ENCODE assay signal across 10 cellular contexts in genomic region chr5:40428129-40428528, GRCh38.
DNase-seq lines count a peak whose midpoint lies in the region; ATAC-seq, FAIRE-seq and TF ChIP-seq lines count a peak whose summit lies in the region.
"Had no signal": no experiment of that assay in that cellular context is flagged by ENCODE, and none has a peak within 500 bp of the region (broad histone marks: within the 10 kb centered on the region; RNA-seq: fewer than 3 reads in every experiment).

No MANE protein-coding gene starts in this region.

- H3K36me3 Mint-ChIP-seq in astrocyte (ENCODE audit: low read depth, unreplicated experiment), result no peaks in the 10 kb centered on the region

- FAIRE-seq in astrocyte (lab: Jason Lieb, UNC), result no peak

- H4K20me1 ChIP-seq in astrocyte (ENCODE audit: insufficient read depth, low read length) (no peaks in the 10 kb centered on the region), MM.1S (ENCODE audit: insufficient read depth, low read length) (no peaks in the 10 kb centered on the region), Karpas-422 (ENCODE audit: insufficient read depth, low read depth, low read length) (no peaks in the 10 kb centered on the region)

- no peak overlapping the region for H3K9ac ChIP-seq in astrocyte (ENCODE audit: low read length)
- no peak overlapping the region for H3K9ac ChIP-seq in mesenchymal stem cell (ENCODE audit: low read length)
- no peak overlapping the region for H3K9ac ChIP-seq in MM.1S (ENCODE audit: low read length)
- H3K9ac ChIP-seq in Karpas-422 (ENCODE audit: low read length), result no peak overlapping the region

- H2BK12ac ChIP-seq in mesenchymal stem cell (ENCODE audit: low read length in 2 of 2), result no peak overlapping the region

- H3K27me3 ChIP-seq in astrocyte (ENCODE audit: insufficient read depth, low read length) (no peaks in the 10 kb centered on the region), mesenchymal stem cell (ENCODE audit: control insufficient read depth in 1 of 2, insufficient read depth in 1 of 2, low read length in 2 of 2) (no peaks in the 10 kb centered on the region), MM.1S (replicated peaks; ENCODE audit: insufficient read depth, low read length) (no peaks in the 10 kb centered on the region), Karpas-422 (ENCODE audit: low read length) (0 out of 2 replicates have a peak, but pooled peaks cover 2% of the 10 kb centered on the region)

- H3K36me3 ChIP-seq in astrocyte (ENCODE audit: insufficient read depth, low read length) (no peaks in the 10 kb centered on the region), mesenchymal stem cell (ENCODE audit: control insufficient read depth in 1 of 2, insufficient read depth in 2 of 2, low read depth in 1 of 2, low read length in 2 of 2) (no peaks in the 10 kb centered on the region), MM.1S (replicated peaks; ENCODE audit: insufficient read depth, low read length) (no peaks in the 10 kb centered on the region), Karpas-422 (ENCODE audit: insufficient read depth, low read length) (no peaks in the 10 kb centered on the region)

- H2AK5ac ChIP-seq in mesenchymal stem cell (ENCODE audit: low read length, severe bottlenecking), result no peak overlapping the region

- H4K91ac ChIP-seq in mesenchymal stem cell (ENCODE audit: low read length), result no peak overlapping the region

- TF ChIP-seq CTCF in astrocyte (IDR thresholded peaks at IDR 0.05; ENCODE audit: insufficient read depth, low read depth, low read length) (no peak), MM.1S (IDR thresholded peaks at IDR 0.05; ENCODE audit: low read length) (no peak)

- H3K9me3 ChIP-seq in astrocyte (ENCODE audit: insufficient read depth, low read depth, low read length), result peaks cover 1% of the 10 kb centered on the region
- peaks cover 2% of the 10 kb centered on the region for H3K9me3 ChIP-seq in mesenchymal stem cell (ENCODE audit: control insufficient read depth, low read length)
- no peaks in the 10 kb centered on the region for H3K9me3 ChIP-seq in MM.1S (replicated peaks; ENCODE audit: insufficient read depth, low read length)
- H3K9me3 ChIP-seq in Karpas-422 (ENCODE audit: low read length), result no peaks in the 10 kb centered on the region

- H3K4me3 ChIP-seq in astrocyte (ENCODE audit: insufficient read depth, low read depth, low read length) (no peak overlapping the region), mesenchymal stem cell (ENCODE audit: insufficient read depth in 1 of 2, low read depth in 1 of 2, low read length in 2 of 2) (no peak overlapping the region), MM.1S (ENCODE audit: low read length) (no peak overlapping the region), Karpas-422 (ENCODE audit: low read length) (no peak overlapping the region)

- ATAC-seq in HG03565 (IDR thresholded peaks at IDR 0.05; ENCODE audit: unreplicated experiment), result no peak
- ATAC-seq: HCT116 had no signal

- no peak overlapping the region for H2BK15ac ChIP-seq in mesenchymal stem cell (ENCODE audit: low read depth, poor library complexity, severe bottlenecking)

- H3K18ac ChIP-seq in mesenchymal stem cell (ENCODE audit: low read depth in 1 of 2, low read length in 2 of 2), result no peak overlapping the region

- 18% methylated on average over 1 of the region's 1 CpG for WGBS in mesenchymal stem cell

- H3K4me1 Mint-ChIP-seq in astrocyte (ENCODE audit: low read depth, unreplicated experiment), result peaks cover 11% of the 10 kb centered on the region

- no peaks in the 10 kb centered on the region for H3K27me3 Mint-ChIP-seq in astrocyte (ENCODE audit: low read depth, unreplicated experiment)

- no peak overlapping the region for H4K8ac ChIP-seq in mesenchymal stem cell (ENCODE audit: low read length)

- no peak overlapping the region for H3K4ac ChIP-seq in mesenchymal stem cell (ENCODE audit: low read depth in 1 of 2, low read length in 2 of 2)

- H3K14ac ChIP-seq in mesenchymal stem cell (ENCODE audit: low read length in 2 of 2), result no peak overlapping the region

- H2BK5ac ChIP-seq in mesenchymal stem cell (ENCODE audit: low read depth, low read length, poor library complexity, severe bottlenecking), result no peak overlapping the region

- H2BK120ac ChIP-seq in mesenchymal stem cell (ENCODE audit: low read depth, low read length), result no peak overlapping the region

- H3K23ac ChIP-seq in mesenchymal stem cell (ENCODE audit: low read length in 2 of 2), result no peak overlapping the region

- no peaks in the 10 kb centered on the region for H3K79me2 ChIP-seq in astrocyte (ENCODE audit: insufficient read depth, low read length)
- H3K79me2 ChIP-seq in MM.1S (ENCODE audit: low read length), result no peaks in the 10 kb centered on the region
- no peaks in the 10 kb centered on the region for H3K79me2 ChIP-seq in Karpas-422 (ENCODE audit: low read length)

- H3K4me2 ChIP-seq in astrocyte (ENCODE audit: low read length) (no peak overlapping the region), mesenchymal stem cell (ENCODE audit: low read length, poor library complexity, severe bottlenecking) (no peak overlapping the region), MM.1S (ENCODE audit: low read depth, low read length) (no peak overlapping the region), Karpas-422 (ENCODE audit: low read depth, low read length, poor library complexity, severe bottlenecking) (no peak overlapping the region)

- H3K9me3 Mint-ChIP-seq in astrocyte (ENCODE audit: unreplicated experiment), result peaks cover 5% of the 10 kb centered on the region

- no peak overlapping the region for H3K27ac ChIP-seq in astrocyte (ENCODE audit: low read depth, low read length)
- H3K27ac ChIP-seq in mesenchymal stem cell (ENCODE audit: low read length, poor library complexity, severe bottlenecking), result no peak overlapping the region
- H3K27ac ChIP-seq in MM.1S (ENCODE audit: low read length), result no peak overlapping the region
- H3K27ac ChIP-seq in Karpas-422 (ENCODE audit: low read length), result no peak overlapping the region

- no peak overlapping the region for H3K27ac Mint-ChIP-seq in astrocyte (ENCODE audit: unreplicated experiment)

- H3K4me1 ChIP-seq in astrocyte (ENCODE audit: insufficient read depth, low read length) (no peaks in the 10 kb centered on the region), mesenchymal stem cell (ENCODE audit: control insufficient read depth, insufficient read depth, low read depth, low read length) (no peaks in the 10 kb centered on the region), MM.1S (ENCODE audit: low read length) (no peaks in the 10 kb centered on the region), Karpas-422 (ENCODE audit: low read length) (no peaks in the 10 kb centered on the region)

- H3F3A ChIP-seq in MM.1S (ENCODE audit: insufficient read depth, low read length), result no peaks in the 10 kb centered on the region

- DNase-seq in EH (ENCODE audit: low read depth) (peak; percentile 75), HPDE6-E6E7 (ENCODE audit: extremely low spot score) (peak; percentile 69), astrocyte (ENCODE audit: low read depth) (peak; percentile 18), mesenchymal stem cell (peak; percentile 76), MM.1S (no peak), Karpas-422 (no peak), SW 1271 (lab: John Stamatoyannopoulos, UW) (no peak)
- DNase-seq: NCI-H1930 had no signal

- H3K4me3 Mint-ChIP-seq in astrocyte (ENCODE audit: unreplicated experiment), result no peak overlapping the region

- H3K79me1 ChIP-seq in mesenchymal stem cell (replicated peaks; ENCODE audit: low read length, poor library complexity, severe bottlenecking), result no peaks in the 10 kb centered on the region

- no peak overlapping the region for H2AFZ ChIP-seq in astrocyte (ENCODE audit: low read depth, low read length)
- H2AFZ ChIP-seq in mesenchymal stem cell (ENCODE audit: low read depth, low read length), result no peak overlapping the region
- H2AFZ ChIP-seq in MM.1S (ENCODE audit: low read length), result no peak overlapping the region
- no peak overlapping the region for H2AFZ ChIP-seq in Karpas-422 (ENCODE audit: low read length)

- H3K9me2 ChIP-seq in MM.1S (replicated peaks; ENCODE audit: insufficient read depth, low read length), result no peaks in the 10 kb centered on the region
- H3K9me2 ChIP-seq in Karpas-422 (replicated peaks; ENCODE audit: insufficient read depth, low read length), result no peaks in the 10 kb centered on the region

Comparison
In these comparisons a context has a peak if more than half of its experiments do, and no peak if none do; other contexts are left out.
1. DNase-seq: peak in EH (single experiment), HPDE6-E6E7 (single experiment), astrocyte (single experiment) and mesenchymal stem cell (single experiment); none in MM.1S (single experiment), Karpas-422 (single experiment) and SW 1271 (0 of 2).